8 cellular contexts compared by ENCODE assay signal in the genomic region with DNA sequence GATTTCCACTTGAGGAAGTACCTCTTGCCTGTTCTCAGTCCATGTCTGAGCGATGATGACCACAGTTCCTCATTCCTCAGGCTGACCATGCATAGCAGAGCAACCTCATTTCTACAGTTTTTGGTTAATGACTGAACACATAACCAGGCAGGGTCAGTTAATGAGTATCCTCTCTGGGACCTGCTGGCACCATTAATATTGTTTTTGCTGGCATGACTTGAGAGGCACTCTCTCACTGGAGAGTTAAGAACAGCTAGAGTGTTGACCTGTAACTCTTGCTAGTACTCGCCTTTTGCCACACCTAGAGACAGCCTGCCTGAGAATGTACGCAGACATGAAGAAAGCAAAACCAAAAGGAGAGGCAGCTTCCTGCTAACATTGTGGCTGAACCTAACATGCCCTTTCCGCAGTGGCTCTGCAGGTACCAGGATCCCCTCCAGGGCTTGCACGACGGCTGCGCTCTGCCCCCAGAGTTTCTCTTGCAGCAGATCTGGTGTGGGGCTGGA. TPM values are rescaled to one million over a fixed set of nuclear protein-coding genes. Genes with fewer than 3 reads are reported as not detected.
DNase-seq lines count a peak whose midpoint lies in the region; ATAC-seq, FAIRE-seq and TF ChIP-seq lines count a peak whose summit lies in the region.

No MANE protein-coding gene starts in this region.

- no peaks in the 10 kb centered on the region for H4K20me1 ChIP-seq in keratinocyte (ENCODE audit: control insufficient read depth, extremely low read depth, insufficient read depth, low read length)

- peak; percentile 91 for ATAC-seq in GM21717 (IDR thresholded peaks at IDR 0.05; ENCODE audit: unreplicated experiment)

- H3K36me3 ChIP-seq in keratinocyte (ENCODE audit: control insufficient read depth in 2 of 2, extremely low read depth in 1 of 2, insufficient read depth in 2 of 2, low read length in 2 of 2) = no peaks in the 10 kb centered on the region
- H3K36me3 ChIP-seq in H7 (replicated peaks; ENCODE audit: control insufficient read depth, insufficient read depth, low read length) = no peaks in the 10 kb centered on the region; the same call in 1 of the 2 replicates

- no peak for TF ChIP-seq CTCF in keratinocyte (optimal IDR thresholded peaks at IDR 0.05 in 1 of 3, IDR thresholded peaks at IDR 0.05 in 1 of 3, conservative IDR thresholded peaks at IDR 0.05 in 1 of 3; ENCODE audit: extremely low read depth in 1 of 3, insufficient read depth in 2 of 3, low read length in 3 of 3)

- H3K9me3 ChIP-seq in keratinocyte (ENCODE audit: control insufficient read depth, low read depth, low read length) = no peaks in the 10 kb centered on the region

- H3K4me3 Mint-ChIP-seq in activated T-cell treated with anti-CD3 and anti-CD28 coated beads, Interleukin-2, amount 50 U/mL, for 24 hours = peak overlapping the region; percentile 70

- peaks cover 36% of the 10 kb centered on the region for H3K4me1 Mint-ChIP-seq in activated T-cell treated with anti-CD3 and anti-CD28 coated beads, Interleukin-2, amount 50 U/mL, for 24 hours (ENCODE audit: low read depth)

- H3K9me3 Mint-ChIP-seq in activated T-cell treated with anti-CD3 and anti-CD28 coated beads, Interleukin-2, amount 50 U/mL, for 24 hours = no peaks in the 10 kb centered on the region

- H3K4me2 ChIP-seq in keratinocyte (ENCODE audit: control insufficient read depth, extremely low read depth, insufficient read depth, low read depth, low read length) = peak overlapping the region; percentile 69

- dilution Hi-C loops in keratinocyte (cut with MboI; ENCODE audit: extremely low pct_ligation_motif_present, low sequenced_read_pairs) = no loop called here

- H3K27me3 Mint-ChIP-seq in activated T-cell treated with anti-CD3 and anti-CD28 coated beads, Interleukin-2, amount 50 U/mL, for 24 hours = no peaks in the 10 kb centered on the region

- DNase-seq in GM03348 (ENCODE audit: low spot score) (peak; percentile 71), M059J (ENCODE audit: low read depth) (peak; percentile 87), keratinocyte (ENCODE audit: low read depth, low spot score) (no peak), NCI-H146 treated with DMSO at 0.1 percent for 48 hours (lab: John Stamatoyannopoulos, UW; ENCODE audit: unreplicated experiment) (no peak), H7 (no peak)
- peak; percentile 69 for DNase-seq in activated T-cell treated with anti-CD3 and anti-CD28 coated beads, Interleukin-2, amount 50 U/mL, for 24 hours
- DNase-seq in stimulated activated CD8-positive, alpha-beta memory T cell treated with anti-CD3 and anti-CD28 coated beads, Interleukin-12 subunit alpha, Interleukin-12 subunit beta, amount 100 ng/mL, for 4 hours (ENCODE audit: low read depth) = peak; percentile 33

- H3K27ac ChIP-seq in keratinocyte (ENCODE audit: control insufficient read depth, insufficient read depth, low read length) = no peak overlapping the region

- H3K4me1 ChIP-seq in keratinocyte (ENCODE audit: control insufficient read depth, extremely low read depth, insufficient read depth, low read length) = peaks cover 10% of the 10 kb centered on the region

- H3K9ac ChIP-seq in keratinocyte (ENCODE audit: control insufficient read depth, extremely low read depth, insufficient read depth, low read length) = peak overlapping the region; percentile 24

- no peaks in the 10 kb centered on the region for H3K79me2 ChIP-seq in keratinocyte (ENCODE audit: control insufficient read depth, insufficient read depth, low read length)

- H3K9me1 ChIP-seq in keratinocyte (ENCODE audit: control insufficient read depth, extremely low read depth, insufficient read depth, low read length) = no peaks in the 10 kb centered on the region

- FAIRE-seq in keratinocyte (lab: Jason Lieb, UNC) = peak; percentile 78

- H3K4me3 ChIP-seq in keratinocyte (ENCODE audit: control insufficient read depth in 2 of 3, extremely low read depth in 1 of 3, insufficient read depth in 2 of 3, low read depth in 1 of 3, low read length in 3 of 3) = peak overlapping the region in 2 of 3 experiments; percentile 1 to 21
- H3K4me3 ChIP-seq in H7 (ENCODE audit: insufficient read depth, low read depth, low read length) = no peak overlapping the region

- H3K27ac Mint-ChIP-seq in activated T-cell treated with anti-CD3 and anti-CD28 coated beads, Interleukin-2, amount 50 U/mL, for 24 hours = peak overlapping the region; percentile 89

- peaks cover 24% of the 10 kb centered on the region for H3K36me3 Mint-ChIP-seq in activated T-cell treated with anti-CD3 and anti-CD28 coated beads, Interleukin-2, amount 50 U/mL, for 24 hours (ENCODE audit: low read depth)

- peak overlapping the region; percentile 83 for H2AFZ ChIP-seq in keratinocyte (ENCODE audit: control insufficient read depth, low read length)

- no peaks in the 10 kb centered on the region for H3K27me3 ChIP-seq in keratinocyte (ENCODE audit: control insufficient read depth, extremely low read depth, insufficient read depth, low read length)
- no peaks in the 10 kb centered on the region for H3K27me3 ChIP-seq in H7 (ENCODE audit: control insufficient read depth, insufficient read depth, low read length)

RNA-seq across cellular contexts. Expression of a gene that starts 23.9 kb away (rescaled TPM):
- total RNA-seq in M059J (2014; rRNA removed; shearing (Covaris generic)) = 9.0 and 11.5 TPM in 2 replicates
- polyA plus RNA-seq in keratinocyte = 7.3 to 12.0 TPM (median 7.8 TPM) in 3 replicates
- polyA plus RNA-seq in keratinocyte (2011; ENCODE audit: low read depth) = 1.2 TPM
- polyA plus RNA-seq in keratinocyte (2011; cell fraction: cytosol; rRNA removed) = 6.9 and 10.2 TPM in 2 replicates
- polyA plus RNA-seq in keratinocyte (2011; cell fraction: nucleus; rRNA removed) = 5.2 and 7.3 TPM in 2 replicates
- polyA plus RNA-seq in keratinocyte (2012; ENCODE audit: low replicate concordance) = 1.4 and 4.2 TPM in 2 replicates
- polyA minus RNA-seq in keratinocyte = 4.6 to 14.6 TPM (median 4.9 TPM) in 3 replicates
- polyA minus RNA-seq in keratinocyte (2011; cell fraction: cytosol; rRNA and poly(A)+ RNA removed) = 4.2 TPM
- polyA minus RNA-seq in keratinocyte (2011; cell fraction: nucleus; rRNA and poly(A)+ RNA removed) = 1.7 and 3.8 TPM in 2 replicates
- total RNA-seq in H7 (2014; rRNA removed; shearing (Covaris generic)) = 12.1 and 15.1 TPM in 2 replicates

RNA-seq across cellular contexts. Expression of a gene that starts 24.0 kb away (rescaled TPM):
- total RNA-seq in M059J (2014; rRNA removed; shearing (Covaris generic)) = 1.3 TPM in 1 of 2 replicates, not detected in the other
- 0.07 to 0.08 TPM in 2 of 3 replicates, not detected in the other for polyA plus RNA-seq in keratinocyte
- not detected for polyA plus RNA-seq in keratinocyte (2011; ENCODE audit: low read depth)
- 0.06 TPM in 1 of 2 replicates, not detected in the other for polyA plus RNA-seq in keratinocyte (2011; cell fraction: cytosol; rRNA removed)
- 0.04 TPM in 1 of 2 replicates, not detected in the other for polyA plus RNA-seq in keratinocyte (2011; cell fraction: nucleus; rRNA removed)
- polyA plus RNA-seq in keratinocyte (2012; ENCODE audit: low replicate concordance) = 0.04 TPM in 1 of 2 replicates, not detected in the other
- not detected in 3 replicates for polyA minus RNA-seq in keratinocyte
- not detected for polyA minus RNA-seq in keratinocyte (2011; cell fraction: cytosol; rRNA and poly(A)+ RNA removed)
- not detected in 2 replicates for polyA minus RNA-seq in keratinocyte (2011; cell fraction: nucleus; rRNA and poly(A)+ RNA removed)
- total RNA-seq in H7 (2014; rRNA removed; shearing (Covaris generic)) = 0.42 and 1.1 TPM in 2 replicates

RNA-seq across cellular contexts. Expression of a gene that starts 44.4 kb away (rescaled TPM):
- 3.6 and 4.0 TPM in 2 replicates for total RNA-seq in M059J (2014; rRNA removed; shearing (Covaris generic))
- polyA plus RNA-seq in keratinocyte = 27.0 to 32.9 TPM (median 27.0 TPM) in 3 replicates
- 32.5 TPM for polyA plus RNA-seq in keratinocyte (2011; ENCODE audit: low read depth)
- polyA plus RNA-seq in keratinocyte (2011; cell fraction: cytosol; rRNA removed) = 20.7 and 31.3 TPM in 2 replicates
- 15.0 and 18.9 TPM in 2 replicates for polyA plus RNA-seq in keratinocyte (2011; cell fraction: nucleus; rRNA removed)
- polyA plus RNA-seq in keratinocyte (2012; ENCODE audit: low replicate concordance) = 22.3 and 26.3 TPM in 2 replicates
- polyA minus RNA-seq in keratinocyte = 11.2 to 30.7 TPM (median 26.8 TPM) in 3 replicates
- polyA minus RNA-seq in keratinocyte (2011; cell fraction: cytosol; rRNA and poly(A)+ RNA removed) = 36.4 TPM
- 10.0 and 18.5 TPM in 2 replicates for polyA minus RNA-seq in keratinocyte (2011; cell fraction: nucleus; rRNA and poly(A)+ RNA removed)
- total RNA-seq in H7 (2014; rRNA removed; shearing (Covaris generic)) = 12.5 and 14.9 TPM in 2 replicates

RNA-seq across cellular contexts. Expression of a gene that starts 51.4 kb away (rescaled TPM):
- 261 and 335 TPM in 2 replicates for total RNA-seq in M059J (2014; rRNA removed; shearing (Covaris generic))
- polyA plus RNA-seq in keratinocyte = 316 to 521 TPM (median 377 TPM) in 3 replicates
- polyA plus RNA-seq in keratinocyte (2011; ENCODE audit: low read depth) = 206 TPM
- polyA plus RNA-seq in keratinocyte (2011; cell fraction: cytosol; rRNA removed) = 120 and 289 TPM in 2 replicates
- 203 and 222 TPM in 2 replicates for polyA plus RNA-seq in keratinocyte (2011; cell fraction: nucleus; rRNA removed)
- polyA plus RNA-seq in keratinocyte (2012; ENCODE audit: low replicate concordance) = 108 and 202 TPM in 2 replicates
- polyA minus RNA-seq in keratinocyte = 242 to 650 TPM (median 576 TPM) in 3 replicates
- polyA minus RNA-seq in keratinocyte (2011; cell fraction: cytosol; rRNA and poly(A)+ RNA removed) = 121 TPM
- 185 and 263 TPM in 2 replicates for polyA minus RNA-seq in keratinocyte (2011; cell fraction: nucleus; rRNA and poly(A)+ RNA removed)
- total RNA-seq in H7 (2014; rRNA removed; shearing (Covaris generic)) = 496 and 523 TPM in 2 replicates

Comparison
In these comparisons a context has a peak if more than half of its experiments do, and no peak if none do; other contexts are left out.
1. DNase-seq: peak in GM03348 (single experiment), M059J (single experiment), activated T-cell treated with anti-CD3 and anti-CD28 coated beads, Interleukin-2, amount 50 U/mL, for 24 hours (single experiment) and stimulated activated CD8-positive, alpha-beta memory T cell treated with anti-CD3 and anti-CD28 coated beads, Interleukin-12 subunit alpha, Interleukin-12 subunit beta, amount 100 ng/mL, for 4 hours (single experiment); none in keratinocyte (single experiment), NCI-H146 treated with DMSO at 0.1 percent for 48 hours (single experiment) and H7 (single experiment).